In the genomic region with DNA sequence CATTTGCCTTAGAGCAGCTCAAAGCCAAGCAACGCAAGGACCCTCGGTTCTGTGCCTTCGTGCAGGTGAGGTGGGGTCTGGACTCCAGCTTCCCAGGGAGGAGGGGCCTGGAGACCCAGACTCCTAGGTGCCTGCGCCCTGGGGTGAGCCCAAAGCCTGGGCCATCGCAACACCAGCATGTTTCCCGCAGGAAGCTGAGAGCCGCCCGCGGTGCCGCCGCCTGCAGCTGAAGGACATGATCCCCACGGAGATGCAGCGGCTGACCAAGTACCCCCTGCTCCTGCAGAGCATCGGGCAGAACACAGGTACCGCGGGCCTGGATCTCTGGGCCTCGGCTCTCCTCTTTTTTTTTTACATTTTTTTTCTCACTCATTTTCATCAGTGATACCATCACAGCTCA, we compare ENCODE assay signal across 30 cellular contexts. TPM values are rescaled to one million over a fixed set of nuclear protein-coding genes. Genes with fewer than 3 reads are reported as not detected.
"Had no signal": no experiment of that assay in that cellular context is flagged by ENCODE, and none has a peak within 500 bp of the region (broad histone marks: within the 10 kb centered on the region; RNA-seq: fewer than 3 reads in every experiment).

No MANE protein-coding gene starts in this region.

- H3K4me3 Mint-ChIP-seq: immature natural killer cell; memory B cell; natural killer cell treated with Interleukin-12 subunit alpha and Interleukin-12 subunit beta and Interleukin-15 and Interleukin-18, amount 100 ng/mL, for 72 hours; neural progenitor cell; stimulated activated naive CD8-positive, alpha-beta T cell treated with anti-CD3 and anti-CD28 coated beads, Interleukin-15, amount 100 ng/mL, for 72 hours had no signal

- H2AFZ ChIP-seq: neural progenitor cell had no signal

- H3K4me1 ChIP-seq: heart right ventricle, neural progenitor cell, right atrium auricular region, suprapubic skin, vagina had no signal

- H3K9me3 Mint-ChIP-seq: immature natural killer cell; memory B cell; natural killer cell treated with Interleukin-12 subunit alpha and Interleukin-12 subunit beta and Interleukin-15 and Interleukin-18, amount 100 ng/mL, for 72 hours; neural progenitor cell; stimulated activated naive CD8-positive, alpha-beta T cell treated with anti-CD3 and anti-CD28 coated beads, Interleukin-15, amount 100 ng/mL, for 72 hours had no signal

- H3K27me3 Mint-ChIP-seq: memory B cell; natural killer cell treated with Interleukin-12 subunit alpha and Interleukin-12 subunit beta and Interleukin-15 and Interleukin-18, amount 100 ng/mL, for 72 hours; stimulated activated naive CD8-positive, alpha-beta T cell treated with anti-CD3 and anti-CD28 coated beads, Interleukin-15, amount 100 ng/mL, for 72 hours had no signal

- H3K36me3 ChIP-seq: neural progenitor cell had no signal

- H3K4me2 ChIP-seq: neural progenitor cell, smooth muscle cell had no signal

- H3K27ac ChIP-seq: coronary artery, esophagus squamous epithelium, heart right ventricle, neural progenitor cell, right atrium auricular region, suprapubic skin, vagina had no signal

- H3K27ac Mint-ChIP-seq: memory B cell; natural killer cell treated with Interleukin-12 subunit alpha and Interleukin-12 subunit beta and Interleukin-15 and Interleukin-18, amount 100 ng/mL, for 72 hours; neural progenitor cell had no signal

- H3K9me3 ChIP-seq: esophagus squamous epithelium, heart right ventricle, prostate gland, right atrium auricular region, suprapubic skin, transverse colon, vagina had no signal

- H3K9ac ChIP-seq: neural progenitor cell had no signal

- ATAC-seq: heart right ventricle; left ventricle myocardium superior; natural killer cell treated with Interleukin-12 subunit alpha and Interleukin-12 subunit beta and Interleukin-15 and Interleukin-18, amount 100 ng/mL, for 72 hours; sciatic nerve; stimulated activated naive CD8-positive, alpha-beta T cell treated with anti-CD3 and anti-CD28 coated beads, Interleukin-15, amount 100 ng/mL, for 72 hours had no signal

- DNase-seq: dermis blood vessel endothelial cell; effector memory CD4-positive, alpha-beta T cell; erythroblast; esophagus squamous epithelium; foreskin melanocyte; glutamatergic neuron; heart right ventricle; hippocampal formation; immature natural killer cell; islet precursor cell; kidney glomerular epithelial cell; left ventricle myocardium superior; stimulated activated CD4-positive, alpha-beta T cell treated with anti-CD3 and anti-CD28 coated beads, Interleukin-12 subunit alpha, Interleukin-12 subunit beta, amount 100 ng/mL, for 4 hours; stimulated activated CD4-positive, alpha-beta T cell treated with anti-CD3 and anti-CD28 coated beads, Interleukin-1b, Interleukin-23, amount 100 ng/mL, for 48 hours; stimulated activated CD4-positive, alpha-beta T cell treated with anti-CD3 and anti-CD28 coated beads, Interleukin-4, amount 100 ng/mL, for 1 hour; stimulated activated CD8-positive, alpha-beta memory T cell treated with anti-CD3 and anti-CD28 coated beads, Interleukin-4, amount 100 ng/mL, for 48 hours; stimulated activated naive CD4-positive, alpha-beta T cell; stimulated activated naive CD8-positive, alpha-beta T cell treated with anti-CD3 and anti-CD28 coated beads, Interleukin-15, amount 100 ng/mL, for 72 hours; transverse colon had no signal

- H3K4me3 ChIP-seq: coronary artery, esophagus squamous epithelium, heart right ventricle, lung, neural progenitor cell, prostate gland, right atrium auricular region, smooth muscle cell, suprapubic skin, transverse colon, vagina had no signal

- H3K27me3 ChIP-seq: esophagus squamous epithelium, heart right ventricle, neural progenitor cell, right atrium auricular region, suprapubic skin, transverse colon, vagina had no signal

- H3K4me1 Mint-ChIP-seq: neural progenitor cell had no signal

RNA-seq across cellular contexts. Expression of gene CD79A, which starts 25.5 kb away (rescaled TPM):
- total RNA-seq: left ventricle myocardium superior, smooth muscle cell, vagina had no signal

RNA-seq across cellular contexts. Expression of gene ERFL, which starts 25.7 kb away (rescaled TPM):
- total RNA-seq: dermis blood vessel endothelial cell, esophagus squamous epithelium, left ventricle myocardium superior, right atrium auricular region had no signal
